23 cellular contexts compared by ENCODE assay signal in genomic region chr3:81045976-81046375, GRCh38.
"Had no signal": no experiment of that assay in that cellular context is flagged by ENCODE, and none has a peak within 500 bp of the region (broad histone marks: within the 10 kb centered on the region; RNA-seq: fewer than 3 reads in every experiment).

No MANE protein-coding gene starts in this region.

- H3K4me1 Mint-ChIP-seq: mesothelial cell of epicardium; naive B cell; nephron; neural progenitor cell; stimulated activated effector memory CD8-positive, alpha-beta T cell treated with anti-CD3 and anti-CD28 coated beads, Interleukin-12 subunit alpha, Interleukin-12 subunit beta, amount 100 ng/mL, for 72 hours had no signal

- H3K9ac ChIP-seq: neural progenitor cell had no signal

- H3K4me2 ChIP-seq: neural progenitor cell had no signal

- DNase-seq: dorsolateral prefrontal cortex; effector CD4-positive, alpha-beta T cell; gastrocnemius medialis; head of caudate nucleus; left cardiac atrium; left lung; mesenchymal stem cell; mucosa of descending colon; naive B cell; nucleus accumbens; psoas muscle; right cardiac atrium; sigmoid colon; stimulated activated CD4-positive, alpha-beta T cell treated with anti-CD3 and anti-CD28 coated beads, Interleukin-2, amount 100 ng/mL, for 24 hours; stimulated activated CD4-positive, alpha-beta T cell treated with anti-CD3 and anti-CD28 coated beads, Interleukin-4, amount 100 ng/mL, for 24 hours; stimulated activated naive CD4-positive, alpha-beta T cell treated with Interleukin-2 at 50 U/mL for 16 hours; stomach; thyroid gland had no signal

- H3K27me3 ChIP-seq: dorsolateral prefrontal cortex, gastrocnemius medialis, left lung, neural progenitor cell, sigmoid colon, stomach, thyroid gland, vagina had no signal

- H3K9me3 Mint-ChIP-seq: mesothelial cell of epicardium, nephron, neural progenitor cell had no signal

- H2AFZ ChIP-seq: neural progenitor cell had no signal

- H3K4me3 ChIP-seq: dorsolateral prefrontal cortex, gastrocnemius medialis, left lung, mucosa of descending colon, neural progenitor cell, psoas muscle, sigmoid colon, stomach, thyroid gland, vagina had no signal

- H3K9me3 ChIP-seq: gastrocnemius medialis, left lung, mucosa of descending colon, psoas muscle, sigmoid colon, stomach, thyroid gland, vagina had no signal

- H3K27me3 Mint-ChIP-seq: naive B cell had no signal

- H3K4me1 ChIP-seq: gastrocnemius medialis, left lung, neural progenitor cell, psoas muscle, sigmoid colon, stomach, thyroid gland, vagina had no signal

- H3K4me3 Mint-ChIP-seq: mesothelial cell of epicardium; naive B cell; nephron; neural progenitor cell; stimulated activated effector memory CD8-positive, alpha-beta T cell treated with anti-CD3 and anti-CD28 coated beads, Interleukin-12 subunit alpha, Interleukin-12 subunit beta, amount 100 ng/mL, for 72 hours had no signal

- H3K36me3 ChIP-seq: gastrocnemius medialis, left lung, neural progenitor cell, sigmoid colon, stomach, thyroid gland, vagina had no signal

- ATAC-seq: gastrocnemius medialis; left cardiac atrium; left lung; mucosa of descending colon; psoas muscle; right cardiac atrium; stimulated activated effector memory CD8-positive, alpha-beta T cell treated with anti-CD3 and anti-CD28 coated beads, Interleukin-12 subunit alpha, Interleukin-12 subunit beta, amount 100 ng/mL, for 72 hours had no signal

- H3K27ac ChIP-seq: dorsolateral prefrontal cortex, gastrocnemius medialis, left lung, neural progenitor cell, psoas muscle, sigmoid colon, stomach, thyroid gland, vagina had no signal

- H3K27ac Mint-ChIP-seq: mesothelial cell of epicardium; naive B cell; nephron; neural progenitor cell; stimulated activated effector memory CD8-positive, alpha-beta T cell treated with anti-CD3 and anti-CD28 coated beads, Interleukin-12 subunit alpha, Interleukin-12 subunit beta, amount 100 ng/mL, for 72 hours had no signal

- H3K36me3 Mint-ChIP-seq: mesothelial cell of epicardium; naive B cell; neural progenitor cell; stimulated activated effector memory CD8-positive, alpha-beta T cell treated with anti-CD3 and anti-CD28 coated beads, Interleukin-12 subunit alpha, Interleukin-12 subunit beta, amount 100 ng/mL, for 72 hours had no signal
